ENCODE assay signal across 8 cellular contexts in the genomic region with DNA sequence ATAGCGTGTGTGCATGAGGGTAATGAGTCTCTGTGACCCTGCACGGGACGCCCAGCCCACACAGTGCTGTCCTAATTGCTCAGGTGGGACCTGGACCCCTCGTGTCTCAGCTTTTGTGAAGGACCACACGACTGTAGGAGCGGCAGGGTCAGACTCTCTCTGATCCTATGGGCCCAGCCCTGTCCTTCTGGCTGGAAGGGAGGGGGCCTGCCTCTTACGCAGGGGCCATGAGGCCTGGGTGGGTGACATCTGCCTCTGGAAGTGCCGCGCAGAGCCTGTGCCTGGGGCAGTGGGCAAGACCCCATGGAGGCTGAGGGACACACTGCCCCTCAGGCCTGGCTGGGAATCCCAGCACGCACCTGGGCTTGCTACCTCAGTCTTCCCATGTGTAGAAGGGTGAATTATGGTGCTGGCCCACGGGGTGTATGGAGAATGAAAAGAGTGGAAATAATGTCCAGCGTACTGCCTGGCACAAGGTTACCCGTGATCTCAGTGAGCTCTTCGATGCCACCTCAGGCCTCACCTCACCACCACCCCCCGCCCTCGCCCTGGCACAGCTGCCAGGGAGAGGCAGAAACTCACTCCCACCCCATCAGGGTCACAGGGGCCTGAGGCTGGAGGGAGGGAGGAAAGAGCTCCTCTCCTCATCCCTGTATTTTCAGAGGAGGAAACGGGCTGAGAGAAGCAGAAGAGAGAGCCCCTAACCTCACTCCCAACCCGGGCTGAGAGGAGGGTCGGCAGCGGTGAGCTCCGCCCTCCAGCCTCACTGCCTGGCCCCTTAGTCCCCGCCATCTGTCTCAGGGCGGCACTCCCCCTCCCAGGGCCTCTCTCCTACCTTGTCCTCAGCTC. TPM values are rescaled to one million over a fixed set of nuclear protein-coding genes. Genes with fewer than 3 reads are reported as not detected.
DNase-seq lines count a peak whose midpoint lies in the region; ATAC-seq and TF ChIP-seq lines count a peak whose summit lies in the region.

No MANE protein-coding gene starts in this region.

- no peak overlapping the region for H3K4me2 ChIP-seq in trophoblast cell (ENCODE audit: low read length)

- peaks cover 0 to 26% (median 4%) of the 10 kb centered on the region in 4 donors for H3K27me3 ChIP-seq in esophagus muscularis mucosa
- no peaks in the 10 kb centered on the region for H3K27me3 ChIP-seq in prostate gland (replicated peaks; ENCODE audit: insufficient read depth)
- H3K27me3 ChIP-seq in trophoblast cell (ENCODE audit: insufficient read depth, low read length), result no peaks in the 10 kb centered on the region

- H3K23ac ChIP-seq in trophoblast cell (ENCODE audit: low read length), result no peak overlapping the region

- no peak overlapping the region for H4K12ac ChIP-seq in trophoblast cell (ENCODE audit: low read depth, low read length)

- peak overlapping the region; percentile 87; the same call in 1 of the 2 replicates for H3K9ac ChIP-seq in ES-I3 (ENCODE audit: low read depth, low read length)
- H3K9ac ChIP-seq in trophoblast cell (ENCODE audit: low read length), result no peak overlapping the region

- H3K9me3 ChIP-seq in ES-I3 (ENCODE audit: control insufficient read depth, insufficient read depth, low read length) (no peaks in the 10 kb centered on the region), esophagus muscularis mucosa (no peaks in the 10 kb centered on the region), prostate gland (no peaks in the 10 kb centered on the region), trophoblast cell (ENCODE audit: insufficient read depth, low read depth, low read length) (peaks cover 10% of the 10 kb centered on the region)

- no peak overlapping the region for H3K18ac ChIP-seq in trophoblast cell (ENCODE audit: low read length)

- H3K36me3 ChIP-seq in ES-I3 (ENCODE audit: insufficient read depth, low read length) (no peaks in the 10 kb centered on the region), esophagus muscularis mucosa (peaks cover 0 to 17% (median 12%) of the 10 kb centered on the region in 4 donors), prostate gland (no peaks in the 10 kb centered on the region), trophoblast cell (ENCODE audit: control insufficient read depth in 1 of 2, insufficient read depth in 2 of 2, low read length in 2 of 2) (peaks cover 0 to 4% of the 10 kb centered on the region in 2 experiments)

- H3K79me2 ChIP-seq in trophoblast cell (ENCODE audit: control insufficient read depth, insufficient read depth, low read length, poor library complexity), result no peaks in the 10 kb centered on the region

- H3K27ac ChIP-seq in esophagus muscularis mucosa (replicated peaks in 1 of 4), result peak overlapping the region in 2 of 4 donors; percentile 48 to 63
- H3K27ac ChIP-seq in prostate gland, result peak overlapping the region; percentile 8 to 66
- H3K27ac ChIP-seq in trophoblast cell (ENCODE audit: low read depth, low read length), result no peak overlapping the region

- H2AK5ac ChIP-seq in trophoblast cell (ENCODE audit: low read length), result no peak overlapping the region

- H3K4me3 ChIP-seq in esophagus muscularis mucosa (peak overlapping the region; percentile 53 to 62 (median 56)), prostate gland (peak overlapping the region; percentile 26 to 35), trophoblast cell (ENCODE audit: low read depth, low read length) (no peak overlapping the region)

- H3K4me1 ChIP-seq in ES-I3 (ENCODE audit: insufficient read depth, low read length), result peaks cover 6% of the 10 kb centered on the region; the same call in 1 of the 2 replicates
- peaks cover 10 to 24% (median 22%) of the 10 kb centered on the region in 4 donors for H3K4me1 ChIP-seq in esophagus muscularis mucosa
- peaks cover 11% of the 10 kb centered on the region for H3K4me1 ChIP-seq in prostate gland (replicated peaks)
- peaks cover 7 to 8% of the 10 kb centered on the region in 2 experiments for H3K4me1 ChIP-seq in trophoblast cell (ENCODE audit: control insufficient read depth in 1 of 2, insufficient read depth in 2 of 2, low read length in 2 of 2)

- H3K14ac ChIP-seq in trophoblast cell (ENCODE audit: low read length), result no peak overlapping the region

- no peak overlapping the region for H3K27ac Mint-ChIP-seq in activated naive CD4-positive, alpha-beta T cell treated with anti-CD3 and anti-CD28 coated beads, Interleukin-2, amount 50 U/mL, for 72 hours

- DNase-seq in NCI-H2227 treated with DMSO at 0.1 percent for 48 hours (lab: John Stamatoyannopoulos, UW) (peak; percentile 12), esophagus muscularis mucosa (ENCODE audit: extremely low spot score) (no peak), prostate gland (ENCODE audit: low spot score) (no peak), trophoblast cell (no peak)
- DNase-seq in activated naive CD4-positive, alpha-beta T cell treated with anti-CD3 and anti-CD28 coated beads, Interleukin-2, amount 50 U/mL, for 72 hours (ENCODE audit: low spot score in 2 of 2), result no peak

- 55% methylated on average over 22 of the region's 23 CpGs for WGBS in esophagus muscularis mucosa
- 41% methylated on average over 22 of the region's 23 CpGs for WGBS in prostate gland
- no CpG with 5 or more reads among the region's 23 CpGs for WGBS in trophoblast cell (ENCODE audit: extremely low coverage, insufficient coverage, insufficient read length)

- H4K8ac ChIP-seq in trophoblast cell (ENCODE audit: low read depth, low read length), result no peak overlapping the region

- H2BK12ac ChIP-seq in trophoblast cell (ENCODE audit: low read length), result no peak overlapping the region

- TF ChIP-seq EP300 in esophagus muscularis mucosa (IDR thresholded peaks at IDR 0.05), result no peak

- H3K4ac ChIP-seq in trophoblast cell (ENCODE audit: low read depth, low read length), result no peak overlapping the region

- H4K91ac ChIP-seq in trophoblast cell (ENCODE audit: low read depth, low read length), result no peak overlapping the region

- no peaks in the 10 kb centered on the region for H3K9me3 Mint-ChIP-seq in activated naive CD4-positive, alpha-beta T cell treated with anti-CD3 and anti-CD28 coated beads, Interleukin-2, amount 50 U/mL, for 72 hours

- H2BK5ac ChIP-seq in trophoblast cell (ENCODE audit: low read depth, low read length, poor library complexity), result no peak overlapping the region

- TF ChIP-seq CTCF in esophagus muscularis mucosa (IDR thresholded peaks at IDR 0.05) (no peak), prostate gland (IDR thresholded peaks at IDR 0.05) (no peak)

- H3K36me3 Mint-ChIP-seq in activated naive CD4-positive, alpha-beta T cell treated with anti-CD3 and anti-CD28 coated beads, Interleukin-2, amount 50 U/mL, for 72 hours, result peaks cover 0 to 8% of the 10 kb centered on the region in 2 donors

- TF ChIP-seq POLR2A in esophagus muscularis mucosa (IDR thresholded peaks at IDR 0.05; ENCODE audit: low read depth), result no peak
- no peak for TF ChIP-seq POLR2A in prostate gland (IDR thresholded peaks at IDR 0.05)

- ATAC-seq in GM21717 (IDR thresholded peaks at IDR 0.05; ENCODE audit: unreplicated experiment) (no peak), HG03442 (IDR thresholded peaks at IDR 0.05; ENCODE audit: unreplicated experiment) (no peak)
- ATAC-seq in activated naive CD4-positive, alpha-beta T cell treated with anti-CD3 and anti-CD28 coated beads, Interleukin-2, amount 50 U/mL, for 72 hours, result no peak

- intact Hi-C loops in esophagus muscularis mucosa (cut with DNase I) (no loop called here), prostate gland (cut with DNase I) (no loop called here)

- H2AFZ ChIP-seq in trophoblast cell (ENCODE audit: insufficient read depth, low read length, poor library complexity), result no peak overlapping the region

- H2BK120ac ChIP-seq in trophoblast cell (ENCODE audit: insufficient read depth, low read length, poor library complexity), result no peak overlapping the region

- H3K79me1 ChIP-seq in trophoblast cell (ENCODE audit: low read length), result no peaks in the 10 kb centered on the region

RNA-seq across cellular contexts. Expression of a gene that starts 27.1 kb away (rescaled TPM):
- total RNA-seq in esophagus muscularis mucosa (10 to 100 TPM in 1 of 4 donors, 1 to 10 TPM in 3; 2.1 to 14.3 (median 5.1) TPM), prostate gland (1 to 10 TPM; 5.3 to 7.7 TPM)
- 1 to 10 TPM in 1 of 2 donors, under 1 TPM in 1; 0.50 to 1.1 TPM for total RNA-seq in activated naive CD4-positive, alpha-beta T cell treated with anti-CD3 and anti-CD28 coated beads, Interleukin-2, amount 50 U/mL, for 72 hours
- polyA plus RNA-seq in trophoblast cell (2013), result 9.9 and 10.6 TPM in 2 replicates

RNA-seq across cellular contexts. Expression of a gene that starts 30.8 kb away (rescaled TPM):
- total RNA-seq in esophagus muscularis mucosa (not detected), prostate gland (under 1 TPM; 0.09 to 0.28 TPM)
- not detected for total RNA-seq in activated naive CD4-positive, alpha-beta T cell treated with anti-CD3 and anti-CD28 coated beads, Interleukin-2, amount 50 U/mL, for 72 hours
- not detected in 2 replicates for polyA plus RNA-seq in trophoblast cell (2013)
